Comparison of ENCODE assay signal across 10 cellular contexts in the genomic region with DNA sequence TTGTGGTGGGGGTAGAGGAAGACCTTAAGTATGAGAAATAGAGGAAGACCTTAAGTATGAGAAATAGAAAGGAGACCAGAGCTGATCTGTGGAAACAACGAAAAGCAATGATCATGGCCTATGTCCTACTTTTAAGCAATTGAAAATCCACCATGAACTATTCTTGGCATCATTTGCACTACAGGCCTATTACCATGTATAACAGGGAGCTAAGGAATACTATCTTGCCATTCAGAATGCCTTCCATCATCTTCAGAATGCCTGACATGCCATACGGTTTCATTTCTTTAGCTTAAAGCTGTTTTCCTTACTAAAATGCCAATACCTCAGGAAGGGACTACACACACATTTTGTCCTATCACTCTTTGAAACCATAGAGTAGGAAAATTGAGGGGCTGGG.
"Had no signal": no experiment of that assay in that cellular context is flagged by ENCODE, and none has a peak within 500 bp of the region (broad histone marks: within the 10 kb centered on the region; RNA-seq: fewer than 3 reads in every experiment).

No MANE protein-coding gene starts in this region.

- FAIRE-seq: H1, H54 had no signal

- H3K27ac ChIP-seq: GM23248 had no signal

- H3K9me3 ChIP-seq: HAP-1 had no signal

- H3K4me3 Mint-ChIP-seq: H9, HFFc6 had no signal

- DNase-seq: GM23248, GOT3, H7, H9, HCEC 1CT, HFFc6 had no signal

- H3K9ac ChIP-seq: GM23248 had no signal

- H3K27ac Mint-ChIP-seq: H9, HFFc6 had no signal

- H3K36me3 ChIP-seq: HAP-1 had no signal

- H3K9me3 Mint-ChIP-seq: H9, HFFc6 had no signal

- ATAC-seq: HCT116 had no signal

- H2AFZ ChIP-seq: GM23248 had no signal

- H3K4me3 ChIP-seq: GM23248, HAP-1 had no signal
